In the genomic region with DNA sequence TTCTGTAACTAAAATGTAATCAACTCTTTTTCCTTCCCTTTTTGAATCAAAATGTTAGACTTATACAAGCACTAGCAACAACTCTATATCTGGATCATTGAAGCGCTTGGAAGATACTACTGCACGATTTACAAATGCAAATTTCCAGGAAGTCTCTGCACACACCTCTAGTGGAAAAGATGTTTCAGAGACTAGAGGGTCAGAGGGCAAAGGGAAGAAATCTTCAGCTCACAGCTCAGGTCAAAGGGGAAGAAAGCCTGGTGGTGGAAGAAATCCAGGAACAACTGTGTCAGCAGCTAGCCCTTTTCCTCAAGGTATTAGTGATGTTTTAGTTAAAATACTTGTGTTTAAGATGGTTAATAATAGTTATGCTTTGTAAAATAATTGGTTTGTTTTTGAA, we compare ENCODE assay signal across 32 cellular contexts.
"Had no signal": no experiment of that assay in that cellular context is flagged by ENCODE, and none has a peak within 500 bp of the region (broad histone marks: within the 10 kb centered on the region; RNA-seq: fewer than 3 reads in every experiment).

No MANE protein-coding gene starts in this region.

- H3K9me3 Mint-ChIP-seq: activated naive CD4-positive, alpha-beta T cell treated with anti-CD3 and anti-CD28 coated beads, Interleukin-2, amount 50 U/mL, for 72 hours; activated T-cell treated with anti-CD3 and anti-CD28 coated beads, Interleukin-2, amount 50 U/mL, for 72 hours; central memory CD8-positive, alpha-beta T cell; mesothelial cell of epicardium; naive B cell; nephron progenitor cell; stimulated activated memory B cell treated with anti-CD40 and anti-IgM and Interleukin-4, amounts not matched to agents 10 μg/mL and 1 μg/mL and 100 μg/mL, for 72 hours had no signal

- H3K27me3 Mint-ChIP-seq: central memory CD8-positive, alpha-beta T cell; naive B cell; stimulated activated memory B cell treated with anti-CD40 and anti-IgM and Interleukin-4, amounts not matched to agents 10 μg/mL and 1 μg/mL and 100 μg/mL, for 72 hours had no signal

- H3K27ac ChIP-seq: breast epithelium, esophagus muscularis mucosa, foreskin keratinocyte, pancreas, prostate gland, skin epidermis, stomach, tibial artery, upper lobe of right lung had no signal

- H3K4me3 ChIP-seq: breast epithelium, esophagus muscularis mucosa, pancreas, prostate gland, skin epidermis, stomach, tibial artery, upper lobe of right lung had no signal

- DNase-seq: activated CD4-positive, alpha-beta T cell treated with anti-CD3 and anti-CD28 coated beads for 4 hours; activated CD4-positive, alpha-beta T cell treated with anti-CD3 and anti-CD28 coated beads, Interleukin-2, amount 50 U/mL, for 4 hours; activated CD4-positive, CD25-positive, alpha-beta regulatory T cell; activated naive CD4-positive, alpha-beta T cell; activated T-cell treated with anti-CD3 and anti-CD28 coated beads for 4 hours; activated T-cell treated with anti-CD3 and anti-CD28 coated beads, Interleukin-2, amount 50 U/mL, for 72 hours; dermis blood vessel endothelial cell; effector CD4-positive, alpha-beta T cell; foreskin keratinocyte; kidney; left colon; mammary epithelial cell; naive B cell; nephron progenitor cell; nucleus accumbens; pancreas; retina; stimulated activated CD4-positive, alpha-beta T cell treated with anti-CD3 and anti-CD28 coated beads, Interleukin-4, amount 100 ng/mL, for 24 hours; stomach; T-helper 1 cell; tibial artery; upper lobe of right lung had no signal

- H3K4me3 Mint-ChIP-seq: activated T-cell treated with anti-CD3 and anti-CD28 coated beads, Interleukin-2, amount 50 U/mL, for 72 hours; central memory CD8-positive, alpha-beta T cell; mesothelial cell of epicardium; naive B cell; nephron progenitor cell; stimulated activated memory B cell treated with anti-CD40 and anti-IgM and Interleukin-4, amounts not matched to agents 10 μg/mL and 1 μg/mL and 100 μg/mL, for 72 hours had no signal

- FAIRE-seq: colon had no signal

- ATAC-seq: activated naive CD4-positive, alpha-beta T cell treated with anti-CD3 and anti-CD28 coated beads, Interleukin-2, amount 50 U/mL, for 72 hours; activated T-cell treated with anti-CD3 and anti-CD28 coated beads, Interleukin-2, amount 50 U/mL, for 72 hours; foreskin keratinocyte; left colon; pancreas; sciatic nerve; stimulated activated memory B cell treated with anti-CD40 and anti-IgM and Interleukin-4, amounts not matched to agents 10 μg/mL and 1 μg/mL and 100 μg/mL, for 72 hours; upper lobe of right lung had no signal

- H3K27me3 ChIP-seq: breast epithelium, esophagus muscularis mucosa, foreskin keratinocyte, pancreas, stomach, tibial artery, upper lobe of right lung had no signal

- H3K36me3 ChIP-seq: breast epithelium, prostate gland had no signal

- H3K4me1 ChIP-seq: breast epithelium, foreskin keratinocyte, prostate gland, upper lobe of right lung had no signal

- H3K27ac Mint-ChIP-seq: activated naive CD4-positive, alpha-beta T cell treated with anti-CD3 and anti-CD28 coated beads, Interleukin-2, amount 50 U/mL, for 72 hours; activated T-cell treated with anti-CD3 and anti-CD28 coated beads, Interleukin-2, amount 50 U/mL, for 72 hours; mesothelial cell of epicardium; nephron progenitor cell; stimulated activated memory B cell treated with anti-CD40 and anti-IgM and Interleukin-4, amounts not matched to agents 10 μg/mL and 1 μg/mL and 100 μg/mL, for 72 hours had no signal

- H3K9me3 ChIP-seq: breast epithelium, esophagus muscularis mucosa, prostate gland, stomach, tibial artery, upper lobe of right lung had no signal
